In the genomic region with DNA sequence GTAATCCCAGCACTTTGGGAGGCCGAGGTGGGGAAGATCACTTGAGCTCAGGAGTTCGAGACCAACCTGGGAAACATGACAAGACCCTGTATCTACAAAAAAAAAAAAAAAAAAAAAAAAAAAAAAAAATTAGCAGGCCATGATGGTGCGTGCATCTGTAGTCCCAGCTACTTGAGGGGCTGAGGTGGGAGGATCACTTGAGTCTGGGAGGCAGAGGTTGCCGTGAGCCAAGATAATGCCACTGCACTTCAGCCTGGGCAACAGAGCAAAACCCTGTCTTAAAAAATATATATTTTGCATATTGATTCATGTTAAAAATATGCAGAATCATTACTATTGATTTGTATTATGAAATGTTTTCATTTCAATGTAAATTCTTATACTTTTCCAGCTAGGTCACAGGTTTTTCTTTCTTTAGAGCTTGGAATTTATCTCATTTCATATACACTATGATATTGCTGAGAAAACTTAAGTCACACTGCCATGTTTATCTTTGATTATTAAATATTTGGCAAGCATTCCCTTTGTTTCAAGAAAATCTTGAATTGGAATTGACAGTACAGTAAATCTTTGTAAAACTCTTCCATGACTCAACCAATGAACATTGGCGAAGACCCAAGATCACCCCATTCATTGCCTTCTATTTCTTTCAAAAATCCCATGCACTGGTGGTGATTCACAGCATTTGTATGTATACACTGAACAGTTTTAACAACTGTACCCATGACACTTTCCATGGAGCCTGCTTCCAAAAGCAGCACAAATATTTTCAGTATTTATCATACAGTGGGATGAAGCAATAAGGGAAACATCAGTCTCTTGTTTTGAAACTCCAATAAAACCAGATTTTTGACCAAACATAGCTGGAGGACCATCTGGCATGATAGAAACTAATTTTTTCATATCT, we compare ENCODE assay signal across 11 cellular contexts.
A peak's percentile ranks its signal among the peaks of the same experiment; 100 is the strongest.
DNase-seq lines count a peak whose midpoint lies in the region; ATAC-seq and TF ChIP-seq lines count a peak whose summit lies in the region.
"Had no signal": no experiment of that assay in that cellular context is flagged by ENCODE, and none has a peak within 500 bp of the region (broad histone marks: within the 10 kb centered on the region; RNA-seq: fewer than 3 reads in every experiment).

No MANE protein-coding gene starts in this region.

- CTCF ChIA-PET in activated CD4-positive, alpha-beta memory T cell treated with anti-CD3 and anti-CD28 coated beads, Interleukin-2, amount 10 ng/mL, durations not matched to agents 7 days and 5 days (lab: Charles Lee): no interaction called here
- CTCF ChIA-PET in activated CD4-positive, alpha-beta memory T cell treated with anti-CD3 and anti-CD28 coated beads for 36 hours (lab: Charles Lee): no interaction called here

- no peaks in the 10 kb centered on the region for H3K4me1 ChIP-seq in Peyer's patch

- POLR2A ChIA-PET in activated CD4-positive, alpha-beta memory T cell treated with anti-CD3 and anti-CD28 coated beads, Interleukin-2, amount 10 ng/mL, durations not matched to agents 7 days and 5 days (lab: Charles Lee): no interaction called here
- POLR2A ChIA-PET in activated CD4-positive, alpha-beta memory T cell treated with anti-CD3 and anti-CD28 coated beads for 36 hours (lab: Charles Lee): no interaction called here

- H3K4me3 ChIP-seq in AG10803 (ENCODE audit: low read length) (no peak overlapping the region), Peyer's patch (no peak overlapping the region)
- H3K4me3 ChIP-seq: skin epidermis, tibial nerve had no signal

- H3K36me3 Mint-ChIP-seq in activated CD4-positive, alpha-beta memory T cell treated with anti-CD3 and anti-CD28 coated beads, Interleukin-2, amount 10 ng/mL, durations not matched to agents 7 days and 5 days (ENCODE audit: low read depth): no peaks in the 10 kb centered on the region
- H3K36me3 Mint-ChIP-seq in activated CD4-positive, alpha-beta memory T cell treated with anti-CD3 and anti-CD28 coated beads for 36 hours: no peaks in the 10 kb centered on the region

- no peaks in the 10 kb centered on the region for H3K27me3 Mint-ChIP-seq in activated CD4-positive, alpha-beta memory T cell treated with anti-CD3 and anti-CD28 coated beads, Interleukin-2, amount 10 ng/mL, durations not matched to agents 7 days and 5 days
- peaks cover 4% of the 10 kb centered on the region for H3K27me3 Mint-ChIP-seq in activated CD4-positive, alpha-beta memory T cell treated with anti-CD3 and anti-CD28 coated beads for 36 hours

- H3K36me3 ChIP-seq in Peyer's patch: no peaks in the 10 kb centered on the region
- H3K36me3 ChIP-seq: tibial nerve had no signal

- DNase-seq in AG10803 (ENCODE audit: low read depth): peak; percentile 99
- peak; percentile 57 to 69 for DNase-seq in NCI-H446 (lab: John Stamatoyannopoulos, UW)
- DNase-seq in epidermal melanocyte (ENCODE audit: insufficient read length, low spot score): peak; percentile 30
- DNase-seq in myocyte (ENCODE audit: low read depth): peak; percentile 91
- no peak for DNase-seq in Peyer's patch
- no peak for DNase-seq in activated CD4-positive, alpha-beta memory T cell treated with anti-CD3 and anti-CD28 coated beads, Interleukin-2, amount 10 ng/mL, durations not matched to agents 7 days and 5 days
- DNase-seq in activated CD4-positive, alpha-beta memory T cell treated with anti-CD3 and anti-CD28 coated beads for 36 hours: no peak
- DNase-seq: hypothalamus had no signal

- no peaks in the 10 kb centered on the region for H3K9me3 ChIP-seq in Peyer's patch
- H3K9me3 ChIP-seq: tibial nerve had no signal

- intact Hi-C loops in activated CD4-positive, alpha-beta memory T cell treated with anti-CD3 and anti-CD28 coated beads for 36 hours (cut with micrococcal nuclease): no loop called here

- TF ChIP-seq CTCF in AG10803 (conservative IDR thresholded peaks at IDR 0.05; ENCODE audit: low read length) (no peak), Peyer's patch (IDR thresholded peaks at IDR 0.05) (no peak)

- no peaks in the 10 kb centered on the region for H3K4me1 Mint-ChIP-seq in activated CD4-positive, alpha-beta memory T cell treated with anti-CD3 and anti-CD28 coated beads, Interleukin-2, amount 10 ng/mL, durations not matched to agents 7 days and 5 days
- no peaks in the 10 kb centered on the region for H3K4me1 Mint-ChIP-seq in activated CD4-positive, alpha-beta memory T cell treated with anti-CD3 and anti-CD28 coated beads for 36 hours (ENCODE audit: low read depth)

- no peaks in the 10 kb centered on the region for H3K27me3 ChIP-seq in Peyer's patch
- H3K27me3 ChIP-seq: tibial nerve had no signal

- H3K27ac Mint-ChIP-seq in activated CD4-positive, alpha-beta memory T cell treated with anti-CD3 and anti-CD28 coated beads, Interleukin-2, amount 10 ng/mL, durations not matched to agents 7 days and 5 days: no peak overlapping the region
- H3K27ac Mint-ChIP-seq in activated CD4-positive, alpha-beta memory T cell treated with anti-CD3 and anti-CD28 coated beads for 36 hours: no peak overlapping the region

- no peaks in the 10 kb centered on the region for H3K9me3 Mint-ChIP-seq in activated CD4-positive, alpha-beta memory T cell treated with anti-CD3 and anti-CD28 coated beads, Interleukin-2, amount 10 ng/mL, durations not matched to agents 7 days and 5 days
- H3K9me3 Mint-ChIP-seq in activated CD4-positive, alpha-beta memory T cell treated with anti-CD3 and anti-CD28 coated beads for 36 hours: no peaks in the 10 kb centered on the region

- TF ChIP-seq POLR2A in Peyer's patch (IDR thresholded peaks at IDR 0.05): no peak

- no peak overlapping the region for H3K4me3 Mint-ChIP-seq in activated CD4-positive, alpha-beta memory T cell treated with anti-CD3 and anti-CD28 coated beads, Interleukin-2, amount 10 ng/mL, durations not matched to agents 7 days and 5 days
- no peak overlapping the region for H3K4me3 Mint-ChIP-seq in activated CD4-positive, alpha-beta memory T cell treated with anti-CD3 and anti-CD28 coated beads for 36 hours

- no peak for ATAC-seq in GM21367 (IDR thresholded peaks at IDR 0.05; ENCODE audit: unreplicated experiment)

- peak overlapping the region in 1 of 4 donors; percentile 34 for H3K27ac ChIP-seq in Peyer's patch

Comparison
In these comparisons a context has a peak if more than half of its experiments do, and no peak if none do; other contexts are left out.
1. DNase-seq: peak in AG10803 (single experiment), NCI-H446 (2 of 2), epidermal melanocyte (single experiment) and myocyte (single experiment); none in Peyer's patch (0 of 3), activated CD4-positive, alpha-beta memory T cell treated with anti-CD3 and anti-CD28 coated beads, Interleukin-2, amount 10 ng/mL, durations not matched to agents 7 days and 5 days (single experiment) and activated CD4-positive, alpha-beta memory T cell treated with anti-CD3 and anti-CD28 coated beads for 36 hours (single experiment).